8 cellular contexts compared by ENCODE assay signal in genomic region chr11:128039140-128040021, GRCh38.
DNase-seq lines count a peak whose midpoint lies in the region; ATAC-seq, FAIRE-seq and TF ChIP-seq lines count a peak whose summit lies in the region.

No MANE protein-coding gene starts in this region.

- H3K36me3 Mint-ChIP-seq in activated CD8-positive, alpha-beta T cell treated with anti-CD3 and anti-CD28 coated beads for 36 hours (ENCODE audit: low read depth): peaks cover 8% of the 10 kb centered on the region

- peaks cover 42% of the 10 kb centered on the region for H3K4me1 Mint-ChIP-seq in activated CD8-positive, alpha-beta T cell treated with anti-CD3 and anti-CD28 coated beads for 36 hours (ENCODE audit: low read depth)

- H3K27ac Mint-ChIP-seq in activated CD8-positive, alpha-beta T cell treated with anti-CD3 and anti-CD28 coated beads for 36 hours: peak overlapping the region; percentile 93

- intact Hi-C loops in activated CD8-positive, alpha-beta T cell treated with anti-CD3 and anti-CD28 coated beads for 36 hours (cut with micrococcal nuclease): loop anchor here (5.0 to 10.0 kb wide), 4 partner anchors 248 to 825 kb away; partner anchors contain the start of gene KCNJ1

- TF ChIP-seq POLR2A in H54 (IDR thresholded peaks at IDR 0.05; ENCODE audit: low read depth, low read length): no peak

- no peaks in the 10 kb centered on the region for H3K27me3 Mint-ChIP-seq in activated CD8-positive, alpha-beta T cell treated with anti-CD3 and anti-CD28 coated beads for 36 hours

- peak; percentile 81 for DNase-seq in ELR (ENCODE audit: low read depth)
- peak; percentile 33 for DNase-seq in H54 (ENCODE audit: insufficient read length, low spot score)
- DNase-seq in NAMALWA (ENCODE audit: low spot score): peak; percentile 11
- DNase-seq in activated CD8-positive, alpha-beta T cell treated with anti-CD3 and anti-CD28 coated beads for 36 hours: peak; percentile 91
- DNase-seq in stimulated activated CD4-positive, alpha-beta T cell treated with anti-CD3 and anti-CD28 coated beads, Interleukin-15, amount 100 ng/mL, for 48 hours (ENCODE audit: low read depth in 2 of 2): peak; percentile 73 to 77
- no peak for DNase-seq in HuH-7 (ENCODE audit: low spot score)
- no peak for DNase-seq in occipital lobe (lab: John Stamatoyannopoulos, UW)

- CTCF ChIA-PET in activated CD8-positive, alpha-beta T cell treated with anti-CD3 and anti-CD28 coated beads for 36 hours (lab: Charles Lee): interaction anchor here (0.8 to 5.2 kb wide), 14 partner anchors 9 to 918 kb away, joined by 3 to 86 read pairs (median 4); no protein-coding TSS in a partner anchor

- peak overlapping the region; percentile 58 for H3K4me3 Mint-ChIP-seq in activated CD8-positive, alpha-beta T cell treated with anti-CD3 and anti-CD28 coated beads for 36 hours

- TF ChIP-seq CTCF in activated CD8-positive, alpha-beta T cell treated with anti-CD3 and anti-CD28 coated beads for 36 hours (IDR thresholded peaks at IDR 0.05): peak; percentile 45

- peak; percentile 90 for ATAC-seq in activated CD8-positive, alpha-beta T cell treated with anti-CD3 and anti-CD28 coated beads for 36 hours
- peak; percentile 82 for ATAC-seq in esophagus mucosa

- POLR2A ChIA-PET in activated CD8-positive, alpha-beta T cell treated with anti-CD3 and anti-CD28 coated beads for 36 hours (lab: Charles Lee): interaction anchor here (0.7 to 3.1 kb wide), 8 partner anchors 10 to 865 kb away, joined by 3 to 28 read pairs (median 4); no protein-coding TSS in a partner anchor

- peak; percentile 99 for FAIRE-seq in H54 (lab: Jason Lieb, UNC)

- H3K9me3 Mint-ChIP-seq in activated CD8-positive, alpha-beta T cell treated with anti-CD3 and anti-CD28 coated beads for 36 hours: peaks cover 8% of the 10 kb centered on the region

Comparison
In these comparisons a context has a peak if more than half of its experiments do, and no peak if none do; other contexts are left out.
1. DNase-seq: peak in ELR (single experiment), H54 (single experiment), NAMALWA (single experiment), activated CD8-positive, alpha-beta T cell treated with anti-CD3 and anti-CD28 coated beads for 36 hours (single experiment) and stimulated activated CD4-positive, alpha-beta T cell treated with anti-CD3 and anti-CD28 coated beads, Interleukin-15, amount 100 ng/mL, for 48 hours (2 of 2); none in HuH-7 (single experiment) and occipital lobe (single experiment).